Comparison of ENCODE assay signal across 1 cellular context in genomic region chr3:149713730-149714654, GRCh38.
TF ChIP-seq lines count a peak whose summit lies in the region.

No MANE protein-coding gene starts in this region.

TF ChIP-seq in H1, 55 proteins besides CTCF, POLR2A, EP300 and RAD21:
- no peak for TF ChIP-seq RXRA (IDR thresholded peaks at IDR 0.05; ENCODE audit: insufficient read depth, low read depth, low read length)
- no peak for TF ChIP-seq FOSL1 (IDR thresholded peaks at IDR 0.05; ENCODE audit: insufficient read depth, low read depth, low read length)
- no peak for TF ChIP-seq POLR2AphosphoS5 (IDR thresholded peaks at IDR 0.05; ENCODE audit: low read depth, low read length)
- TF ChIP-seq CBX5 (IDR thresholded peaks at IDR 0.05; ENCODE audit: low read depth, low read length): no peak
- no peak for TF ChIP-seq SRF (IDR thresholded peaks at IDR 0.05; ENCODE audit: low read depth, low read length)
- no peak for TF ChIP-seq NRF1 (IDR thresholded peaks at IDR 0.05; ENCODE audit: low read depth, low read length)
- no peak for TF ChIP-seq SAP30 (IDR thresholded peaks at IDR 0.05; ENCODE audit: insufficient read depth, insufficient replicate concordance, low read length)
- no peak for TF ChIP-seq HDAC2 (IDR thresholded peaks at IDR 0.05; ENCODE audit: borderline replicate concordance in 1 of 2, low read depth in 2 of 2, low read length in 2 of 2)
- no peak for TF ChIP-seq SUZ12 (IDR thresholded peaks at IDR 0.05; ENCODE audit: low read length)
- no peak for TF ChIP-seq SIN3A (conservative IDR thresholded peaks at IDR 0.05 in 1 of 2, IDR thresholded peaks at IDR 0.05 in 1 of 2; ENCODE audit: low read depth in 1 of 2, low read length in 2 of 2)
- no peak for TF ChIP-seq TAF1 (IDR thresholded peaks at IDR 0.05; ENCODE audit: low read depth, low read length)
- no peak for TF ChIP-seq TCF12 (IDR thresholded peaks at IDR 0.05; ENCODE audit: low read depth, low read length)
- no peak for TF ChIP-seq RFX5 (IDR thresholded peaks at IDR 0.05; ENCODE audit: borderline replicate concordance, low read depth, low read length)
- TF ChIP-seq SP1 (IDR thresholded peaks at IDR 0.05; ENCODE audit: low read depth, low read length): no peak
- TF ChIP-seq, protein P1, sequence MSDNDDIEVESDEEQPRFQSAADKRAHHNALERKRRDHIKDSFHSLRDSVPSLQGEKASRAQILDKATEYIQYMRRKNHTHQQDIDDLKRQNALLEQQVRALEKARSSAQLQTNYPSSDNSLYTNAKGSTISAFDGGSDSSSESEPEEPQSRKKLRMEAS (IDR thresholded peaks at IDR 0.05): no peak
- TF ChIP-seq ATF3 (IDR thresholded peaks at IDR 0.05; ENCODE audit: insufficient read depth, low read depth, low read length): no peak
- no peak for TF ChIP-seq TAF7 (optimal IDR thresholded peaks at IDR 0.05; ENCODE audit: borderline replicate concordance, low read depth, low read length)
- no peak for TF ChIP-seq SP4 (IDR thresholded peaks at IDR 0.05; ENCODE audit: low read length)
- TF ChIP-seq BRCA1 (IDR thresholded peaks at IDR 0.05; ENCODE audit: low read depth, low read length): no peak
- no peak for TF ChIP-seq KDM5A (IDR thresholded peaks at IDR 0.05; ENCODE audit: low read length)
